ENCODE assay signal across 26 cellular contexts in the genomic region with DNA sequence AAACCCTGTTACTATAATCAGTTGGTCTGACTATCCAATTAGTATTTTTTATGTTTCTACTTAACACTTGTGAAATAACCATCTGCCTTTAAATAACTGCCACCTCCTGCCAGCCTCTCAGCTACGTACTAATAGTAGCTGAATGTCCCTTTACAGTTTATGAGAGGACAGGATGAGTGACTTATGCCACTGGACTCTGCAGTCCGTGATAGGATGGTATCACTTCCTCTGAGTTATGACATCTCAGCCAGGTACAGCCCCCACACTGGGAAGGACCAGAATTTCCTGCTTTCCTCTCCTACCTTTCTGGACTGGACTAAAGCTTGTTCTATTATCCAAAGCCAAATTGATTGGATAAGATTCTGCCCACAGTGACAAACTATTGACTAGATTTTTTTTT.
"Had no signal": no experiment of that assay in that cellular context is flagged by ENCODE, and none has a peak within 500 bp of the region (broad histone marks: within the 10 kb centered on the region; RNA-seq: fewer than 3 reads in every experiment).

No MANE protein-coding gene starts in this region.

- DNase-seq: activated CD8-positive, alpha-beta memory T cell treated with anti-CD3 and anti-CD28 coated beads for 24 hours; activated CD8-positive, alpha-beta memory T cell treated with anti-CD3 and anti-CD28 coated beads, Interleukin-2, amount 50 U/mL, for 4 hours; activated T-cell treated with anti-CD3 and anti-CD28 coated beads, Interleukin-2, amount 50 U/mL, for 24 hours; brain microvascular endothelial cell; central memory CD4-positive, alpha-beta T cell; dermis blood vessel endothelial cell; effector memory CD4-positive, alpha-beta T cell; glutamatergic neuron; hippocampal formation; kidney glomerular epithelial cell; midbrain; ovary; right cardiac atrium; stimulated activated CD4-positive, alpha-beta T cell treated with anti-CD3 and anti-CD28 coated beads, Interleukin-2, amount 100 ng/mL, for 24 hours; transverse colon; uterus had no signal

- H3K9me3 Mint-ChIP-seq: activated naive CD4-positive, alpha-beta T cell treated with anti-CD3 and anti-CD28 coated beads, Interleukin-2, amount 50 U/mL, for 72 hours; activated T-cell treated with anti-CD3 and anti-CD28 coated beads, Interleukin-2, amount 50 U/mL, for 24 hours; activated T-helper 17 cell treated with anti-CD3 and anti-CD28 coated beads, Interleukin-2, amount 50 U/mL, for 72 hours; natural killer cell treated with Interleukin-12 subunit alpha and Interleukin-12 subunit beta and Interleukin-15 and Interleukin-18, amount 100 ng/mL, for 72 hours; stimulated activated memory B cell treated with anti-CD40 and anti-IgM and Interleukin-4, amounts not matched to agents 10 μg/mL and 1 μg/mL and 100 μg/mL, for 72 hours; T-helper 2 cell treated with Interferon-gamma antibody and Interleukin-4, amounts not matched to agents 5 μg/mL and 100 μg/mL, for 36 hours had no signal

- H3K27me3 ChIP-seq: ascending aorta, brain microvascular endothelial cell, ovary, transverse colon, uterus had no signal

- H3K27ac ChIP-seq: ascending aorta, brain microvascular endothelial cell, esophagus muscularis mucosa, ovary, skin epidermis, transverse colon, uterus had no signal

- FAIRE-seq: frontal cortex had no signal

- H3K4me3 ChIP-seq: ascending aorta, esophagus muscularis mucosa, ovary, skin epidermis, transverse colon, uterus had no signal

- H3K9me3 ChIP-seq: ascending aorta, esophagus muscularis mucosa, ovary, transverse colon, uterus had no signal

- H3K4me1 ChIP-seq: ascending aorta, esophagus muscularis mucosa, transverse colon, uterus had no signal

- H3K4me3 Mint-ChIP-seq: activated T-cell treated with anti-CD3 and anti-CD28 coated beads, Interleukin-2, amount 50 U/mL, for 24 hours; activated T-helper 17 cell treated with anti-CD3 and anti-CD28 coated beads, Interleukin-2, amount 50 U/mL, for 72 hours; natural killer cell treated with Interleukin-12 subunit alpha and Interleukin-12 subunit beta and Interleukin-15 and Interleukin-18, amount 100 ng/mL, for 72 hours; stimulated activated memory B cell treated with anti-CD40 and anti-IgM and Interleukin-4, amounts not matched to agents 10 μg/mL and 1 μg/mL and 100 μg/mL, for 72 hours; T-helper 2 cell treated with Interferon-gamma antibody and Interleukin-4, amounts not matched to agents 5 μg/mL and 100 μg/mL, for 36 hours; WTC11 had no signal

- ATAC-seq: activated naive CD4-positive, alpha-beta T cell treated with anti-CD3 and anti-CD28 coated beads, Interleukin-2, amount 50 U/mL, for 72 hours; activated T-helper 17 cell treated with anti-CD3 and anti-CD28 coated beads, Interleukin-2, amount 50 U/mL, for 72 hours; natural killer cell treated with Interleukin-12 subunit alpha and Interleukin-12 subunit beta and Interleukin-15 and Interleukin-18, amount 100 ng/mL, for 72 hours; right cardiac atrium; stimulated activated memory B cell treated with anti-CD40 and anti-IgM and Interleukin-4, amounts not matched to agents 10 μg/mL and 1 μg/mL and 100 μg/mL, for 72 hours; WTC11 had no signal

- H3K27ac Mint-ChIP-seq: activated naive CD4-positive, alpha-beta T cell treated with anti-CD3 and anti-CD28 coated beads, Interleukin-2, amount 50 U/mL, for 72 hours; activated T-cell treated with anti-CD3 and anti-CD28 coated beads, Interleukin-2, amount 50 U/mL, for 24 hours; activated T-helper 17 cell treated with anti-CD3 and anti-CD28 coated beads, Interleukin-2, amount 50 U/mL, for 72 hours; natural killer cell treated with Interleukin-12 subunit alpha and Interleukin-12 subunit beta and Interleukin-15 and Interleukin-18, amount 100 ng/mL, for 72 hours; stimulated activated memory B cell treated with anti-CD40 and anti-IgM and Interleukin-4, amounts not matched to agents 10 μg/mL and 1 μg/mL and 100 μg/mL, for 72 hours; T-helper 2 cell treated with Interferon-gamma antibody and Interleukin-4, amounts not matched to agents 5 μg/mL and 100 μg/mL, for 36 hours; WTC11 had no signal

- H3K4me1 Mint-ChIP-seq: activated T-helper 17 cell treated with anti-CD3 and anti-CD28 coated beads, Interleukin-2, amount 50 U/mL, for 72 hours; stimulated activated memory B cell treated with anti-CD40 and anti-IgM and Interleukin-4, amounts not matched to agents 10 μg/mL and 1 μg/mL and 100 μg/mL, for 72 hours; WTC11 had no signal

- H3K36me3 ChIP-seq: ascending aorta, brain microvascular endothelial cell, esophagus muscularis mucosa, ovary, transverse colon, uterus had no signal

- H3K36me3 Mint-ChIP-seq: activated naive CD4-positive, alpha-beta T cell treated with anti-CD3 and anti-CD28 coated beads, Interleukin-2, amount 50 U/mL, for 72 hours; natural killer cell treated with Interleukin-12 subunit alpha and Interleukin-12 subunit beta and Interleukin-15 and Interleukin-18, amount 100 ng/mL, for 72 hours; stimulated activated memory B cell treated with anti-CD40 and anti-IgM and Interleukin-4, amounts not matched to agents 10 μg/mL and 1 μg/mL and 100 μg/mL, for 72 hours; WTC11 had no signal
